ENCODE assay signal across 26 cellular contexts in the genomic region with DNA sequence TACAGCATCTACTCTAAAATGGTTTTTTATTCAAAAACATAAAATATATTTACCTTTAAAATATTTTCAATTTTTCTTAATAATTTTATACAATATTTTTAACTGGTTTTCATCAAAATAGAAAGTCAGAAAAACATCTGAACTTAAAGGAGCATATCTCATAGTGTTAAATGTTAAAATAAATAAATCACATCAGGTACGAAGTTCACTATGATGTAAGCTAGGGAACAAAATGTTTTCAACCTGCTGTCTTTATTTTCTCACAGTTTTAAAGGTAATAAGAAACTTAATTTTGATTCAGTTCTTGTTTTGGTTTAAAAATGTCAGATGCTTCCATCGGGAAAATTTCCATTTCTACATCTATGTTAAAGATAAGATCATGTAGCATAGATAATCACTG.
"Had no signal": no experiment of that assay in that cellular context is flagged by ENCODE, and none has a peak within 500 bp of the region (broad histone marks: within the 10 kb centered on the region; RNA-seq: fewer than 3 reads in every experiment).

No MANE protein-coding gene starts in this region.

- ATAC-seq: heart left ventricle; left ventricle myocardium superior; lower lobe of right lung; naive thymus-derived CD8-positive, alpha-beta T cell; sciatic nerve; stimulated activated effector memory CD8-positive, alpha-beta T cell treated with anti-CD3 and anti-CD28 coated beads, Interleukin-12 subunit alpha, Interleukin-12 subunit beta, amount 100 ng/mL, for 72 hours; upper lobe of right lung had no signal

- H3K27me3 Mint-ChIP-seq: naive thymus-derived CD8-positive, alpha-beta T cell; progenitor cell of endocrine pancreas; stimulated activated naive CD8-positive, alpha-beta T cell treated with anti-CD3 and anti-CD28 coated beads, Interleukin-15, Interleukin-2, amounts not matched to agents 100 ng/mL and 50 ng/mL, for 24 hours had no signal

- H3K4me1 Mint-ChIP-seq: immature natural killer cell; naive thymus-derived CD8-positive, alpha-beta T cell; nephron; stimulated activated effector memory CD8-positive, alpha-beta T cell treated with anti-CD3 and anti-CD28 coated beads, Interleukin-12 subunit alpha, Interleukin-12 subunit beta, amount 100 ng/mL, for 72 hours had no signal

- H3K4me3 ChIP-seq: heart left ventricle, lower lobe of right lung, right atrium auricular region, skin epidermis, spleen, suprapubic skin, thoracic aorta, tibial artery, upper lobe of right lung had no signal

- H3K27ac ChIP-seq: heart left ventricle, lower lobe of right lung, right atrium auricular region, skin epidermis, spleen, suprapubic skin, thoracic aorta, tibial artery, upper lobe of right lung had no signal

- H3K27me3 ChIP-seq: heart left ventricle, right atrium auricular region, spleen, suprapubic skin, tibial artery, upper lobe of right lung had no signal

- H3K4me3 Mint-ChIP-seq: immature natural killer cell; naive thymus-derived CD8-positive, alpha-beta T cell; nephron; neural crest cell; stimulated activated effector memory CD8-positive, alpha-beta T cell treated with anti-CD3 and anti-CD28 coated beads, Interleukin-12 subunit alpha, Interleukin-12 subunit beta, amount 100 ng/mL, for 72 hours; stimulated activated naive CD8-positive, alpha-beta T cell treated with anti-CD3 and anti-CD28 coated beads, Interleukin-15, Interleukin-2, amounts not matched to agents 100 ng/mL and 50 ng/mL, for 24 hours had no signal

- H3K4me1 ChIP-seq: heart left ventricle, lower lobe of right lung, right atrium auricular region, spleen, suprapubic skin, tibial artery, upper lobe of right lung had no signal

- FAIRE-seq: islet of Langerhans, urothelium cell line had no signal

- H3K36me3 Mint-ChIP-seq: immature natural killer cell; naive thymus-derived CD8-positive, alpha-beta T cell; stimulated activated effector memory CD8-positive, alpha-beta T cell treated with anti-CD3 and anti-CD28 coated beads, Interleukin-12 subunit alpha, Interleukin-12 subunit beta, amount 100 ng/mL, for 72 hours had no signal

- DNase-seq: heart left ventricle; immature natural killer cell; left ventricle myocardium superior; lower lobe of right lung; mammary epithelial cell; mesenchymal stem cell; naive thymus-derived CD8-positive, alpha-beta T cell; nucleus accumbens; spleen; stimulated activated CD4-positive, alpha-beta T cell treated with anti-CD3 and anti-CD28 coated beads, Interleukin-4, amount 100 ng/mL, for 24 hours; stimulated activated naive CD4-positive, alpha-beta T cell; tibial artery; trophoblast cell; upper lobe of right lung had no signal

- H3K27ac Mint-ChIP-seq: immature natural killer cell; naive thymus-derived CD8-positive, alpha-beta T cell; nephron; stimulated activated effector memory CD8-positive, alpha-beta T cell treated with anti-CD3 and anti-CD28 coated beads, Interleukin-12 subunit alpha, Interleukin-12 subunit beta, amount 100 ng/mL, for 72 hours; stimulated activated naive CD8-positive, alpha-beta T cell treated with anti-CD3 and anti-CD28 coated beads, Interleukin-15, Interleukin-2, amounts not matched to agents 100 ng/mL and 50 ng/mL, for 24 hours had no signal

- H3K9me3 ChIP-seq: heart left ventricle, lower lobe of right lung, right atrium auricular region, spleen, suprapubic skin, thoracic aorta, tibial artery, upper lobe of right lung had no signal

- H3K9me3 Mint-ChIP-seq: nephron; neural crest cell; stimulated activated effector memory CD8-positive, alpha-beta T cell treated with anti-CD3 and anti-CD28 coated beads, Interleukin-12 subunit alpha, Interleukin-12 subunit beta, amount 100 ng/mL, for 72 hours; stimulated activated naive CD8-positive, alpha-beta T cell treated with anti-CD3 and anti-CD28 coated beads, Interleukin-15, Interleukin-2, amounts not matched to agents 100 ng/mL and 50 ng/mL, for 24 hours had no signal

- H3K36me3 ChIP-seq: heart left ventricle, lower lobe of right lung, right atrium auricular region, spleen, suprapubic skin, thoracic aorta, tibial artery, upper lobe of right lung had no signal
